In the genomic region with DNA sequence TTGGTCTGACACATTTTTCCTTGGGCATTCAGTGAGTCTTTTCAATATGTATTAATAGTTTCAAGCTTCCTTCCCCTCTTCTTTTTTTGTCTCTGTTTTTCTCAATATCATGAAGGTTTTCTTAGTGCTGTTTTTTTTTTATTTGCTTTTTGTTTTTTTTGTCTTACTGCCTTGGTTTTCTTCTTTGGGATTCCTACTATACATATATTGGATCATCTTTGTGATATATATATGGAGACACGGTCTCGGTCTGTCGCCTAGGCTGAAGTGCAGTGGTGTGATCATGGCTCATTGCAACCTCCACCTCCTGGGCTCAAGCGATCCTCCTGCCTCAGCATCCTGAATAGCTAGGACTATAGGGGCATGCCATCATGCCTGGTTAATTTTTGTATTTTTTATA, we compare ENCODE assay signal across 17 cellular contexts. TPM values are rescaled to one million over a fixed set of nuclear protein-coding genes. Genes with fewer than 3 reads are reported as not detected.
DNase-seq lines count a peak whose midpoint lies in the region; FAIRE-seq and TF ChIP-seq lines count a peak whose summit lies in the region.
"Had no signal": no experiment of that assay in that cellular context is flagged by ENCODE, and none has a peak within 500 bp of the region (broad histone marks: within the 10 kb centered on the region; RNA-seq: fewer than 3 reads in every experiment).

No MANE protein-coding gene starts in this region.

- H2AK5ac ChIP-seq in H1 (ENCODE audit: low read depth, low read length) = no peak overlapping the region

- H3K56ac ChIP-seq in H1 (replicated peaks; ENCODE audit: insufficient read length, low read depth, low read length) = no peak overlapping the region

- no peak overlapping the region for H4K5ac ChIP-seq in H1 (ENCODE audit: insufficient read length, low read depth, low read length)

- peak overlapping the region; percentile 5 for H3K27ac Mint-ChIP-seq in progenitor cell of endocrine pancreas

- peaks cover 12% of the 10 kb centered on the region for H3K4me1 Mint-ChIP-seq in progenitor cell of endocrine pancreas (ENCODE audit: low read depth)

- no peaks in the 10 kb centered on the region for H3K9me2 ChIP-seq in GM23248 (ENCODE audit: insufficient read depth)

- H2BK20ac ChIP-seq in H1 (ENCODE audit: low read length) = no peak overlapping the region

- no peak overlapping the region for H3K18ac ChIP-seq in H1 (ENCODE audit: extremely low read depth, low read length)

- peaks cover 14% of the 10 kb centered on the region for H3K79me1 ChIP-seq in H1 (ENCODE audit: low read depth, low read length)

- no peaks in the 10 kb centered on the region for H3K9me3 ChIP-seq in GM23248 (ENCODE audit: low read depth)
- H3K9me3 ChIP-seq in SJCRH30 (replicated peaks) = no peaks in the 10 kb centered on the region
- H3K9me3 ChIP-seq in H1 (ENCODE audit: insufficient read depth in 2 of 2, low read depth in 1 of 2, low read length in 1 of 2) = no peaks in the 10 kb centered on the region
- H3K9me3 ChIP-seq: sigmoid colon, testis had no signal

- TF ChIP-seq CTCF in H1 (IDR thresholded peaks at IDR 0.05; ENCODE audit: control extremely low read depth in 1 of 3, insufficient read depth in 1 of 3, low read depth in 1 of 3, low read length in 3 of 3) (no peak), progenitor cell of endocrine pancreas (IDR thresholded peaks at IDR 0.05; ENCODE audit: unreplicated experiment) (no peak), dorsolateral prefrontal cortex (IDR thresholded peaks at IDR 0.05 in 54 of 56, conservative IDR thresholded peaks at IDR 0.05 in 2 of 56; ENCODE audit: low read depth in 1 of 56, partially characterized antibody in 56 of 56) (no peak)

- H4K8ac ChIP-seq in H1 (ENCODE audit: extremely low read depth, insufficient read depth, low read length) = no peak overlapping the region

- peak overlapping the region; percentile 56 for H3K27ac ChIP-seq in GM23248
- H3K27ac ChIP-seq in SJCRH30 = peak overlapping the region; percentile 30
- H3K27ac ChIP-seq in H1 (ENCODE audit: low read depth, low read length) = no peak overlapping the region
- no peak overlapping the region for H3K27ac ChIP-seq in dorsolateral prefrontal cortex
- H3K27ac ChIP-seq: testis, WERI-Rb-1 had no signal

- H4K91ac ChIP-seq in H1 (replicated peaks; ENCODE audit: insufficient read length, low read length) = no peak overlapping the region

- no peak overlapping the region for H3K14ac ChIP-seq in H1 (ENCODE audit: insufficient read length)

- no peak for TF ChIP-seq RAD21 in H1 (IDR thresholded peaks at IDR 0.05 in 1 of 2, conservative IDR thresholded peaks at IDR 0.05 in 1 of 2; ENCODE audit: low read depth in 2 of 2, low read length in 2 of 2)

- H3K36me3 ChIP-seq in GM23248 (ENCODE audit: low read depth) (no peaks in the 10 kb centered on the region), SJCRH30 (no peaks in the 10 kb centered on the region), H1 (ENCODE audit: control insufficient read depth in 2 of 4, insufficient read depth in 4 of 4, low read length in 3 of 4) (no peaks in the 10 kb centered on the region)
- H3K36me3 ChIP-seq: sigmoid colon, WERI-Rb-1 had no signal

- no peak for FAIRE-seq in H1 (lab: Jason Lieb, UNC)
- FAIRE-seq: colon, frontal cortex, GM18507 had no signal

- H3K4me2 ChIP-seq in GM23248 (ENCODE audit: unreplicated experiment) = no peak overlapping the region
- no peak overlapping the region for H3K4me2 ChIP-seq in H1 (ENCODE audit: insufficient read depth in 1 of 2, low read depth in 2 of 2, low read length in 2 of 2)

- H3K4me1 ChIP-seq in GM23248 (ENCODE audit: insufficient read depth) (peaks cover 47% of the 10 kb centered on the region), SJCRH30 (peaks cover 30% of the 10 kb centered on the region), H1 (replicated peaks in 1 of 4; ENCODE audit: control insufficient read depth in 3 of 4, insufficient read depth in 4 of 4, low read length in 3 of 4) (peaks cover 0 to 13% (median 1%) of the 10 kb centered on the region in 4 experiments; a peak in 5 of 7 replicates)
- H3K4me1 ChIP-seq: testis had no signal

- CTCF ChIA-PET in H1 (lab: Charles Lee; ENCODE audit: partially characterized antibody) = interaction anchor here (0.6 to 2.6 kb wide), 4 partner anchors 10 to 371 kb away, joined by 3 to 12 read pairs (median 3); no protein-coding TSS in a partner anchor

- H3K23me2 ChIP-seq in H1 (ENCODE audit: low read depth, low read length) = no peaks in the 10 kb centered on the region

- no peak overlapping the region for H3K4ac ChIP-seq in H1 (replicated peaks; ENCODE audit: insufficient read length, low read depth, low read length)

- peaks cover 2% of the 10 kb centered on the region for H3K36me3 Mint-ChIP-seq in progenitor cell of endocrine pancreas (ENCODE audit: insufficient read depth)

- TF ChIP-seq EP300 in H1 (IDR thresholded peaks at IDR 0.05; ENCODE audit: borderline replicate concordance in 1 of 2, low read depth in 2 of 2, low read length in 2 of 2) = no peak

- no peak overlapping the region for H3K23ac ChIP-seq in H1 (ENCODE audit: insufficient read length)

- no peak overlapping the region for H3K4me3 Mint-ChIP-seq in progenitor cell of endocrine pancreas (ENCODE audit: low read depth)

- no peak for TF ChIP-seq POLR2A in H1 (IDR thresholded peaks at IDR 0.05; ENCODE audit: control extremely low read depth in 1 of 2, low read depth in 2 of 2, low read length in 2 of 2)

- H3K9ac ChIP-seq in GM23248 (no peak overlapping the region), H1 (replicated peaks in 1 of 4; ENCODE audit: extremely low read depth in 1 of 4, low read depth in 3 of 4, low read length in 3 of 4) (no peak overlapping the region)

- H3K27me3 Mint-ChIP-seq in progenitor cell of endocrine pancreas = no peaks in the 10 kb centered on the region

- intact Hi-C loops in dorsolateral prefrontal cortex (cut with DNase I) = no loop called here

- DNase-seq in GM23248 (no peak), SJCRH30 (no peak), H1 (ENCODE audit: low read depth in 1 of 2, low spot score in 2 of 2) (no peak), progenitor cell of endocrine pancreas (ENCODE audit: low spot score, unreplicated experiment) (no peak), dorsolateral prefrontal cortex (no peak), SW480 (ENCODE audit: low spot score) (no peak)
- DNase-seq in activated CD4-positive, CD25-positive, alpha-beta regulatory T cell (lab: John Stamatoyannopoulos, UW) = no peak
- DNase-seq: activated gamma-delta T cell; NCI-H1417 treated with DMSO at 0.1 percent for 48 hours; NCI-H748 treated with DMSO at 0.1 percent for 48 hours; sigmoid colon; stimulated activated CD4-positive, alpha-beta T cell treated with anti-CD3 and anti-CD28 coated beads, Interleukin-2, amount 100 ng/mL, for 48 hours; testis; WERI-Rb-1 had no signal

- H4K20me1 ChIP-seq in GM23248 (ENCODE audit: insufficient read depth) (0 out of 2 replicates have a peak, but pooled peaks cover 5% of the 10 kb centered on the region), H1 (replicated peaks in 1 of 2; ENCODE audit: control insufficient read depth in 1 of 2, insufficient read depth in 2 of 2, low read length in 2 of 2) (peaks cover 0 to 2% of the 10 kb centered on the region in 2 experiments)

- no peak overlapping the region for H3K4me3 ChIP-seq in GM23248
- H3K4me3 ChIP-seq in SJCRH30 = no peak overlapping the region
- H3K4me3 ChIP-seq in H1 (ENCODE audit: extremely low read depth in 1 of 4, insufficient read depth in 2 of 4, low read depth in 3 of 4, low read length in 4 of 4) = no peak overlapping the region
- H3K4me3 ChIP-seq in dorsolateral prefrontal cortex = no peak overlapping the region
- H3K4me3 ChIP-seq: sigmoid colon, testis had no signal

- POLR2A ChIA-PET in H1 (lab: Charles Lee; ENCODE audit: partially characterized antibody) = no interaction called here

- in situ Hi-C loops in GM23248 (cut with MboI) = no loop called here

- H2AFZ ChIP-seq in GM23248 = no peak overlapping the region
- H2AFZ ChIP-seq in H1 (ENCODE audit: low read length) = no peak overlapping the region

- H2BK15ac ChIP-seq in H1 (ENCODE audit: low read length) = no peak overlapping the region

- H3K27me3 ChIP-seq in GM23248 (replicated peaks; ENCODE audit: insufficient read depth) (no peaks in the 10 kb centered on the region), SJCRH30 (no peaks in the 10 kb centered on the region), H1 (replicated peaks in 1 of 4; ENCODE audit: control insufficient read depth in 3 of 4, extremely low read depth in 1 of 4, insufficient read depth in 3 of 4, low read length in 3 of 4) (no peaks in the 10 kb centered on the region), dorsolateral prefrontal cortex (no peaks in the 10 kb centered on the region)
- H3K27me3 ChIP-seq: sigmoid colon, testis had no signal

- no peaks in the 10 kb centered on the region for H3K9me3 Mint-ChIP-seq in progenitor cell of endocrine pancreas (ENCODE audit: low read depth)

- peaks cover 36% of the 10 kb centered on the region for H3F3A ChIP-seq in GM23248 (ENCODE audit: insufficient read depth)

- peak overlapping the region; percentile 18; the same call in 1 of the 2 replicates for H2BK5ac ChIP-seq in H1 (ENCODE audit: low read depth, low read length)

- H2BK120ac ChIP-seq in H1 (replicated peaks; ENCODE audit: low read depth, low read length) = no peak overlapping the region

- no peak overlapping the region for H2BK12ac ChIP-seq in H1 (ENCODE audit: low read depth, low read length)

- H3K79me2 ChIP-seq in GM23248 (ENCODE audit: insufficient read depth) (peaks cover 90% of the 10 kb centered on the region), H1 (ENCODE audit: control insufficient read depth in 1 of 2, insufficient read depth in 2 of 2, low read length in 2 of 2) (peaks cover 0 to 73% of the 10 kb centered on the region in 2 experiments; a peak in 3 of 4 replicates)

- WGBS in GM23248 (ENCODE audit: low coverage in 1 of 2, low lambda C conversion rate in 2 of 2, missing lambda C conversion rate in 2 of 2), 2 experiments = 97 to 98% methylated on average over 4 of the region's 4 CpGs
- WGBS in H1 (ENCODE audit: extremely low coverage in 1 of 2, insufficient coverage in 1 of 2, insufficient read length in 1 of 2, insufficient replicate concordance in 2 of 2, low coverage in 1 of 2, low lambda C conversion rate in 2 of 2, missing lambda C conversion rate in 1 of 2), 2 experiments = 91% methylated on average over 4 of the region's 4 CpGs; no CpG with 5 or more reads in 1 of the 2 experiments

RNA-seq across cellular contexts. Expression of a gene that starts 43.8 kb away (rescaled TPM):
- total RNA-seq in GM23248 (2014; rRNA removed; shearing (Covaris generic)) = 36.4 and 36.6 TPM in 2 replicates
- 19.3 and 19.5 TPM in 2 replicates for polyA plus RNA-seq in GM23248 (2016; fragmentation: Nextera tagmentation; extraction: Ambion mirVana)
- total RNA-seq in SJCRH30 (2014; rRNA removed; shearing (Covaris generic)) = 26.7 and 28.1 TPM in 2 replicates
- 21.1 and 24.7 TPM in 2 replicates for total RNA-seq in H1 (2021; fragmentation: NEBNext Ultra II Directional; extraction: Animal tissue kit (Norgen Biotek cat#: 25700))
- 6.7 and 7.9 TPM in 2 replicates for polyA plus RNA-seq in H1 (2011; rRNA removed)
- polyA plus RNA-seq in H1 (2011; cell fraction: cytosol; rRNA removed) = 10.4 TPM
- 14.1 TPM for polyA plus RNA-seq in H1 (2011; cell fraction: nucleus; rRNA removed)
- 6.9 to 12.3 TPM (median 9.0 TPM) in 4 replicates for polyA plus RNA-seq in H1 (2012, experiment 1 of 2)
- 0.51 TPM for polyA plus RNA-seq in H1 (2012, experiment 2 of 2)
- polyA plus RNA-seq in H1 (2013, experiment 1 of 2) = 10.1 TPM
- polyA plus RNA-seq in H1 (2013, experiment 2 of 2) = 10.3 TPM
- 34.1 and 42.0 TPM in 2 replicates for polyA minus RNA-seq in H1 (2011; rRNA and poly(A)+ RNA removed)
- polyA minus RNA-seq in H1 (2011; cell fraction: cytosol; rRNA and poly(A)+ RNA removed) = 18.4 TPM
- polyA minus RNA-seq in H1 (2011; cell fraction: nucleus; rRNA and poly(A)+ RNA removed) = 29.2 TPM
- total RNA-seq in progenitor cell of endocrine pancreas = 37.7 and 42.8 TPM in 2 replicates
- total RNA-seq in dorsolateral prefrontal cortex = 10 to 100 TPM; 15.5 to 33.7 (median 20.9) TPM

Comparison
In these comparisons a context has a peak if more than half of its experiments do, and no peak if none do; other contexts are left out.
1. H3K27ac ChIP-seq: peak in GM23248 (single experiment) and SJCRH30 (single experiment); none in H1 (single experiment) and dorsolateral prefrontal cortex (0 of 59).